26 cellular contexts compared by ENCODE assay signal in genomic region chr4:101706535-101707057, GRCh38.
"Had no signal": no experiment of that assay in that cellular context is flagged by ENCODE, and none has a peak within 500 bp of the region (broad histone marks: within the 10 kb centered on the region; RNA-seq: fewer than 3 reads in every experiment).

No MANE protein-coding gene starts in this region.

- DNase-seq: stimulated activated CD4-positive, alpha-beta T cell treated with anti-CD3 and anti-CD28 coated beads, Interleukin-2, amount 100 ng/mL, for 48 hours; stimulated activated CD4-positive, alpha-beta T cell treated with anti-CD3 and anti-CD28 coated beads, Interleukin-4, amount 100 ng/mL, for 1 hour; stimulated activated CD4-positive, alpha-beta T cell treated with anti-CD3 and anti-CD28 coated beads, Interleukin-4, amount 100 ng/mL, for 24 hours; stimulated activated CD4-positive, alpha-beta T cell treated with anti-CD3 and anti-CD28 coated beads, Interleukin-4, amount 100 ng/mL, for 4 hours; stimulated activated CD8-positive, alpha-beta memory T cell treated with anti-CD3 and anti-CD28 coated beads, Interleukin-4, amount 100 ng/mL, for 48 hours; stimulated activated naive B cell treated with anti-CD40 and anti-IgM and Interleukin-4, amounts not matched to agents 10 μg/mL and 1 μg/mL and 100 μg/mL, for 72 hours; stimulated activated naive CD4-positive, alpha-beta T cell; stimulated activated naive CD4-positive, alpha-beta T cell treated with Interleukin-2 at 50 U/mL for 16 hours; stimulated activated naive CD8-positive, alpha-beta T cell treated with anti-CD3 and anti-CD28 coated beads, Interleukin-15, amount 100 ng/mL, for 72 hours; stimulated activated naive CD8-positive, alpha-beta T cell treated with anti-CD3 and anti-CD28 coated beads, Interleukin-15, Interleukin-2, amounts not matched to agents 100 U/mL and 50 U/mL, for 24 hours; stomach; substantia nigra; testis; thyroid gland; tibial artery; transverse colon; trophoblast cell; upper lobe of left lung; upper lobe of right lung; uterus had no signal

- ATAC-seq: stimulated activated effector memory CD8-positive, alpha-beta T cell treated with anti-CD3 and anti-CD28 coated beads, Interleukin-12 subunit alpha, Interleukin-12 subunit beta, amount 100 ng/mL, for 72 hours; stimulated activated memory B cell treated with anti-CD40 and anti-IgM and Interleukin-4, amounts not matched to agents 10 μg/mL and 1 μg/mL and 100 μg/mL, for 72 hours; stimulated activated naive B cell treated with anti-CD40 and anti-IgM and Interleukin-4, amounts not matched to agents 10 μg/mL and 1 μg/mL and 100 μg/mL, for 72 hours; stimulated activated naive CD8-positive, alpha-beta T cell treated with anti-CD3 and anti-CD28 coated beads, Interleukin-15, amount 100 ng/mL, for 72 hours; stimulated activated naive CD8-positive, alpha-beta T cell treated with anti-CD3 and anti-CD28 coated beads, Interleukin-15, Interleukin-2, amounts not matched to agents 100 U/mL and 50 U/mL, for 24 hours; upper lobe of right lung had no signal

- H3K36me3 ChIP-seq: stomach, suprapubic skin, thoracic aorta, thyroid gland, tibial artery, tibial nerve, transverse colon, upper lobe of left lung, upper lobe of right lung, uterus, vagina had no signal

- H3K9me3 ChIP-seq: suprapubic skin, testis, thyroid gland, uterus, vagina had no signal

- H3K4me1 ChIP-seq: stomach, suprapubic skin, testis, tibial artery, tibial nerve, transverse colon, upper lobe of left lung, upper lobe of right lung, uterus, vagina had no signal

- H3K27me3 ChIP-seq: stomach, suprapubic skin, testis, thyroid gland, tibial artery, tibial nerve, transverse colon, upper lobe of left lung, upper lobe of right lung, uterus, vagina had no signal

- H3K4me3 ChIP-seq: stomach, suprapubic skin, testis, thoracic aorta, thyroid gland, tibial artery, tibial nerve, transverse colon, upper lobe of left lung, upper lobe of right lung, uterus, vagina had no signal

- H3K27ac ChIP-seq: stomach, suprapubic skin, testis, thoracic aorta, thyroid gland, tibial artery, tibial nerve, transverse colon, upper lobe of left lung, upper lobe of right lung, uterus, vagina had no signal
